8 cellular contexts compared by ENCODE assay signal in genomic region chr1:113871597-113872113, GRCh38. TPM values are rescaled to one million over a fixed set of nuclear protein-coding genes. Genes with fewer than 3 reads are reported as not detected.
A peak's percentile ranks its signal among the peaks of the same experiment; 100 is the strongest.
DNase-seq lines count a peak whose midpoint lies in the region; ATAC-seq and TF ChIP-seq lines count a peak whose summit lies in the region.

TSS of gene PTPN22 (minus strand) at chr1:113871712.

- H3K27me3 ChIP-seq in psoas muscle (ENCODE audit: insufficient read depth in 3 of 3, low read length in 2 of 3) (no peaks in the 10 kb centered on the region), WERI-Rb-1 (ENCODE audit: insufficient read depth, low read depth, severe bottlenecking) (no peaks in the 10 kb centered on the region)

- H3K4me3 ChIP-seq in psoas muscle = no peak within 1 kb of the TSS
- H3K4me3 ChIP-seq in WERI-Rb-1 (ENCODE audit: low read depth, low read length) = no peak within 1 kb of the TSS

- peak; percentile 83 for DNase-seq in EL
- DNase-seq in Kasumi-1 (lab: John Stamatoyannopoulos, UW) = peak; percentile 92 to 93
- peak; percentile 74 to 80 for DNase-seq in activated CD4-positive, alpha-beta T cell treated with anti-CD3 and anti-CD28 coated beads, Interleukin-2, amount 50 U/mL, for 4 hours
- DNase-seq in psoas muscle = peak in 1 of 2 donors; percentile 16
- no peak for DNase-seq in DMS 273 treated with DMSO at 0.1 percent for 48 hours (lab: John Stamatoyannopoulos, UW)
- DNase-seq in WERI-Rb-1 = no peak

- no peaks in the 10 kb centered on the region for H3K36me3 ChIP-seq in psoas muscle (ENCODE audit: insufficient read depth in 1 of 2, low read depth in 1 of 2)
- no peaks in the 10 kb centered on the region for H3K36me3 ChIP-seq in WERI-Rb-1

- in situ Hi-C loops in endometrial microvascular endothelial cells (cut with HindIII; ENCODE audit: inconsistent ontology term, low pct_unique_long_range_greater_than_20kb, low sequenced_read_pairs) = no loop called here

- TF ChIP-seq CTCF in psoas muscle (IDR thresholded peaks at IDR 0.05) (no peak), WERI-Rb-1 (IDR thresholded peaks at IDR 0.05; ENCODE audit: low read depth, low read length) (no peak)

- 63 to 68% (median 65%) methylated on average over 4 of the region's 4 CpGs for WGBS in psoas muscle, 3 donors

- intact Hi-C loops in psoas muscle (cut with DNase I) = no loop called here

- H3K9me3 ChIP-seq in psoas muscle (no peaks in the 10 kb centered on the region), WERI-Rb-1 (ENCODE audit: severe bottlenecking) (no peaks in the 10 kb centered on the region)

- H3K4me1 ChIP-seq in psoas muscle = no peaks in the 10 kb centered on the region

- ATAC-seq in GM21723 (IDR thresholded peaks at IDR 0.05; ENCODE audit: unreplicated experiment) = peak; percentile 94
- peak in 2 of 4 donors; percentile 42 to 53 for ATAC-seq in psoas muscle

- H3K27ac ChIP-seq in psoas muscle (peak within 1 kb of the TSS; percentile 30), WERI-Rb-1 (no peak within 1 kb of the TSS)

RNA-seq across cellular contexts. Expression of gene PTPN22, which starts in this region (rescaled TPM):
- total RNA-seq in endometrial microvascular endothelial cells (ENCODE audit: inconsistent ontology term) = 26.9 TPM
- total RNA-seq in psoas muscle = under 1 TPM; 0.39 to 0.71 (median 0.56) TPM
- under 1 TPM; 0.10 to 0.15 (median 0.10) TPM for polyA plus RNA-seq in psoas muscle

Comparison
In these comparisons a context has a peak if more than half of its experiments do, and no peak if none do; other contexts are left out.
1. RNA of gene PTPN22 (total RNA-seq): 26.9 TPM in endometrial microvascular endothelial cells (single experiment); 0.39 to 0.71 TPM in psoas muscle; every median in the first group is over 10 times any median in the second.
2. DNase-seq: peak in EL (single experiment), Kasumi-1 (2 of 2) and activated CD4-positive, alpha-beta T cell treated with anti-CD3 and anti-CD28 coated beads, Interleukin-2, amount 50 U/mL, for 4 hours (2 of 2); none in DMS 273 treated with DMSO at 0.1 percent for 48 hours (single experiment) and WERI-Rb-1 (single experiment).